9 cellular contexts compared by ENCODE assay signal in the genomic region with DNA sequence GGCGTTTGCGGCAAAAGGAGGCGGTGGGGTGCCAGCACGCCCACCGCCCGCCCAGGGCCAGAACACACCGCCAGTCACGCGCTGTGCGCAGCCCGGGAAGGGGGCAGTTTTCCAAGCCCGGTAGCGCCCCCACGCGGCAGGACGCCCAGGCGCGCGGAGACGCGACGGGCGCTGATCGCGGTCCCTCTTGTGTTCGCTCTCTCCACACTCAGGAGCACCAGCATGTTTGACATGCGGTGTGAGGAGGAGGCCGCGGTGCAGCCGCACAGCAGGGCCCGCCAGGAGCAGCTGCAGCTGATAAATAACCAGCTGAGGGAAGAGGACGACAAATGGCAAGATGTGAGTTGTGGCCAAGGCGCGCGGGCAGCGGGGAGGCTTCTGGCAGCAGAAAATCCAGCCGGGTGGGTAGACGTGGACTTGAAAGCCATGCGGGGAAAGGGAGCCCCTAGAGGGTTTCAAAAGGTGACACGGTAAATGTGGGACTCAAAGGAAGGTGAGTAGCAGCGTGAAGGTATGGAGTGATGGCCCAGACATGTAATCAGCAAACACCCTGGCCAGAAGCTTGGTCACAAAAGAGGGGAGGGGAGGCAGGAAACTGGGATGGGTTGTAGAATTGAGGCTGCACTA.
DNase-seq lines count a peak whose midpoint lies in the region; ATAC-seq and TF ChIP-seq lines count a peak whose summit lies in the region.
"Had no signal": no experiment of that assay in that cellular context is flagged by ENCODE, and none has a peak within 500 bp of the region (broad histone marks: within the 10 kb centered on the region; RNA-seq: fewer than 3 reads in every experiment).

No MANE protein-coding gene starts in this region.

- no peaks in the 10 kb centered on the region for H4K20me1 ChIP-seq in PC-9 (ENCODE audit: insufficient read depth)

- peak; percentile 76 for DNase-seq in activated CD8-positive, alpha-beta memory T cell treated with anti-CD3 and anti-CD28 coated beads, Interleukin-2, amount 50 U/mL, for 48 hours
- no peak for DNase-seq in activated CD8-positive, alpha-beta memory T cell treated with anti-CD3 and anti-CD28 coated beads, Interleukin-2, amount 50 U/mL, for 4 hours
- DNase-seq in astrocyte of the hippocampus (ENCODE audit: low read depth, low spot score) (peak; percentile 92), hippocampal formation (lab: John Stamatoyannopoulos, UW) (peak; percentile 57 to 79), retinal pigment epithelial cell (ENCODE audit: low read depth) (no peak), SKM-1 treated with dmso at 0.1 percent for 144 hours (lab: John Stamatoyannopoulos, UW; ENCODE audit: unreplicated experiment) (no peak), PC-9 (no peak)

- POLR2A ChIA-PET in PC-9 (lab: Charles Lee; ENCODE audit: unreplicated experiment), result interaction anchor here (0.6 kb wide), 1 partner anchor 427 kb away, joined by 3 read pairs; no protein-coding TSS in a partner anchor

- CTCF ChIA-PET in PC-9 (lab: Charles Lee), result interaction anchor here (0.7 kb wide), 1 partner anchor 493 kb away, joined by 7 read pairs; no protein-coding TSS in a partner anchor

- no peaks in the 10 kb centered on the region for H3K9me3 ChIP-seq in PC-9 (ENCODE audit: insufficient read depth, low read depth)

- H3K4me3 ChIP-seq in retinal pigment epithelial cell (ENCODE audit: low read length) (peak overlapping the region; percentile 11), PC-9 (no peak overlapping the region)

- TF ChIP-seq CTCF in retinal pigment epithelial cell (conservative IDR thresholded peaks at IDR 0.05; ENCODE audit: low read depth, low read length) (peak; percentile 90), PC-9 (conservative IDR thresholded peaks at IDR 0.05) (no peak)

- no peaks in the 10 kb centered on the region for H3K27me3 ChIP-seq in PC-9 (ENCODE audit: insufficient read depth, low read depth)

- H3K4me1 ChIP-seq in PC-9 (replicated peaks; ENCODE audit: insufficient read depth), result no peaks in the 10 kb centered on the region

- no TSS peak for BruUV-seq in PC-9 (replicated peaks; lab: Mats Ljungman, UMichigan)

- intact Hi-C loops in PC-9 (cut with micrococcal nuclease; ENCODE audit: unreplicated experiment), result loop anchor here (5.0 kb wide), 1 partner anchor 107 kb away; the partner anchor contains the start of gene LIMCH1

- ATAC-seq in GM21576 (IDR thresholded peaks at IDR 0.05; ENCODE audit: unreplicated experiment), result no peak

- H3K36me3 ChIP-seq in PC-9 (ENCODE audit: low read depth), result peaks cover 22% of the 10 kb centered on the region; the same call in 1 of the 2 replicates

- no peak overlapping the region for H3K27ac ChIP-seq in PC-9
- H3K27ac ChIP-seq: VCaP had no signal

- 0 out of 2 replicates have a peak, but pooled peaks cover 3% of the 10 kb centered on the region for H3K79me2 ChIP-seq in PC-9 (ENCODE audit: low read depth)

- H3F3A ChIP-seq in PC-9 (ENCODE audit: insufficient read depth, low read depth), result 0 out of 2 replicates have a peak, but pooled peaks cover 3% of the 10 kb centered on the region

- H2AFZ ChIP-seq in PC-9, result no peak overlapping the region

- H3K9me2 ChIP-seq in PC-9 (ENCODE audit: insufficient read depth), result no peaks in the 10 kb centered on the region

- H3K4me2 ChIP-seq in PC-9, result no peak overlapping the region

Comparison
In these comparisons a context has a peak if more than half of its experiments do, and no peak if none do; other contexts are left out.
1. DNase-seq: peak in activated CD8-positive, alpha-beta memory T cell treated with anti-CD3 and anti-CD28 coated beads, Interleukin-2, amount 50 U/mL, for 48 hours (single experiment), astrocyte of the hippocampus (single experiment) and hippocampal formation (2 of 2); none in activated CD8-positive, alpha-beta memory T cell treated with anti-CD3 and anti-CD28 coated beads, Interleukin-2, amount 50 U/mL, for 4 hours (single experiment), retinal pigment epithelial cell (single experiment), SKM-1 treated with dmso at 0.1 percent for 144 hours (single experiment) and PC-9 (0 of 2).